ENCODE assay signal across 9 cellular contexts in genomic region chr12:130916251-130916911, GRCh38. TPM values are rescaled to one million over a fixed set of nuclear protein-coding genes. Genes with fewer than 3 reads are reported as not detected.
DNase-seq lines count a peak whose midpoint lies in the region; ATAC-seq and TF ChIP-seq lines count a peak whose summit lies in the region.
"Had no signal": no experiment of that assay in that cellular context is flagged by ENCODE, and none has a peak within 500 bp of the region (broad histone marks: within the 10 kb centered on the region; RNA-seq: fewer than 3 reads in every experiment).

No MANE protein-coding gene starts in this region.

- TF ChIP-seq CTCF in BE2C (IDR thresholded peaks at IDR 0.05; ENCODE audit: low read depth, low read length) = peak; percentile 99
- TF ChIP-seq CTCF in prostate gland (IDR thresholded peaks at IDR 0.05) = peak; percentile 43 to 93 (median 76)

- H3K27ac ChIP-seq in prostate gland = no peak overlapping the region

- H3K27me3 Mint-ChIP-seq in activated naive CD8-positive, alpha-beta T cell treated with anti-CD3 and anti-CD28 coated beads, Interleukin-2, amount 10 ng/mL, durations not matched to agents 7 days and 5 days = peaks cover 55% of the 10 kb centered on the region

- no peak overlapping the region for H3K27ac Mint-ChIP-seq in activated naive CD8-positive, alpha-beta T cell treated with anti-CD3 and anti-CD28 coated beads, Interleukin-2, amount 10 ng/mL, durations not matched to agents 7 days and 5 days
- H3K27ac Mint-ChIP-seq: natural killer cell treated with Interleukin-12 subunit alpha and Interleukin-12 subunit beta and Interleukin-15 and Interleukin-18, amount 100 ng/mL, for 72 hours had no signal

- peak; percentile 72 for DNase-seq in BE2C
- DNase-seq in NCI-H2029 treated with DMSO at 0.1 percent for 48 hours (lab: John Stamatoyannopoulos, UW) = peak; percentile 13
- DNase-seq in activated naive CD8-positive, alpha-beta T cell treated with anti-CD3 and anti-CD28 coated beads, Interleukin-2, amount 10 ng/mL, durations not matched to agents 7 days and 5 days = peak; percentile 34
- peak; percentile 67 for DNase-seq in left cardiac atrium
- DNase-seq in prostate gland (ENCODE audit: low spot score) = no peak
- no peak for DNase-seq in effector CD4-positive, alpha-beta T cell

- no peaks in the 10 kb centered on the region for H3K36me3 Mint-ChIP-seq in activated naive CD8-positive, alpha-beta T cell treated with anti-CD3 and anti-CD28 coated beads, Interleukin-2, amount 10 ng/mL, durations not matched to agents 7 days and 5 days

- H3K4me3 ChIP-seq in BE2C (ENCODE audit: low read depth, low read length) (peak overlapping the region; percentile 22), prostate gland (no peak overlapping the region)

- no peak overlapping the region for H3K4me3 Mint-ChIP-seq in activated naive CD8-positive, alpha-beta T cell treated with anti-CD3 and anti-CD28 coated beads, Interleukin-2, amount 10 ng/mL, durations not matched to agents 7 days and 5 days
- H3K4me3 Mint-ChIP-seq: natural killer cell treated with Interleukin-12 subunit alpha and Interleukin-12 subunit beta and Interleukin-15 and Interleukin-18, amount 100 ng/mL, for 72 hours had no signal

- no peak for TF ChIP-seq POLR2A in prostate gland (IDR thresholded peaks at IDR 0.05)

- peak; percentile 66 for ATAC-seq in GM18868 (IDR thresholded peaks at IDR 0.05; ENCODE audit: unreplicated experiment)
- ATAC-seq in activated naive CD8-positive, alpha-beta T cell treated with anti-CD3 and anti-CD28 coated beads, Interleukin-2, amount 10 ng/mL, durations not matched to agents 7 days and 5 days (ENCODE audit: low read depth) = no peak
- ATAC-seq in left cardiac atrium = peak; percentile 66 to 86
- ATAC-seq in HG02763 (IDR thresholded peaks at IDR 0.05; ENCODE audit: unreplicated experiment) = no peak

- H3K27me3 ChIP-seq in BE2C (peaks cover 34% of the 10 kb centered on the region), prostate gland (replicated peaks; ENCODE audit: insufficient read depth) (no peaks in the 10 kb centered on the region)

- H3K4me1 Mint-ChIP-seq in activated naive CD8-positive, alpha-beta T cell treated with anti-CD3 and anti-CD28 coated beads, Interleukin-2, amount 10 ng/mL, durations not matched to agents 7 days and 5 days = peaks cover 1% of the 10 kb centered on the region

- no peaks in the 10 kb centered on the region for H3K36me3 ChIP-seq in BE2C
- no peaks in the 10 kb centered on the region for H3K36me3 ChIP-seq in prostate gland

- POLR2A ChIA-PET in activated naive CD8-positive, alpha-beta T cell treated with anti-CD3 and anti-CD28 coated beads, Interleukin-2, amount 10 ng/mL, durations not matched to agents 7 days and 5 days (lab: Charles Lee) = no interaction called here

- WGBS in prostate gland = 6% methylated on average over 36 of the region's 36 CpGs

- H3K4me1 ChIP-seq in BE2C (no peaks in the 10 kb centered on the region), prostate gland (replicated peaks) (no peaks in the 10 kb centered on the region)

- intact Hi-C loops in left cardiac atrium (cut with DNase I) (loop anchor here (2.0 to 10.0 kb wide), 3 partner anchors 216 to 538 kb away; no protein-coding TSS in a partner anchor), prostate gland (cut with DNase I) (loop anchor here (2.0 to 5.0 kb wide), 4 partner anchors 36 to 914 kb away; partner anchors contain the start of gene ADGRD1)

- H3K9me3 ChIP-seq in BE2C = no peaks in the 10 kb centered on the region
- no peaks in the 10 kb centered on the region for H3K9me3 ChIP-seq in prostate gland

- peaks cover 4% of the 10 kb centered on the region for H3K9me3 Mint-ChIP-seq in activated naive CD8-positive, alpha-beta T cell treated with anti-CD3 and anti-CD28 coated beads, Interleukin-2, amount 10 ng/mL, durations not matched to agents 7 days and 5 days
- H3K9me3 Mint-ChIP-seq: natural killer cell treated with Interleukin-12 subunit alpha and Interleukin-12 subunit beta and Interleukin-15 and Interleukin-18, amount 100 ng/mL, for 72 hours had no signal

RNA-seq across cellular contexts. Expression of gene ADGRD1, which starts 37.3 kb away (rescaled TPM):
- polyA plus RNA-seq in BE2C (2012; ENCODE audit: insufficient read depth, insufficient read length, low read depth) = 4.2 TPM
- not detected for total RNA-seq in activated naive CD8-positive, alpha-beta T cell treated with anti-CD3 and anti-CD28 coated beads, Interleukin-2, amount 10 ng/mL, durations not matched to agents 7 days and 5 days
- total RNA-seq in left cardiac atrium (100 to 1,000 TPM; 143 to 254 TPM), prostate gland (10 to 100 TPM in 1 of 2 donors, 1 to 10 TPM in 1; 4.3 to 20.9 TPM)
- total RNA-seq: natural killer cell treated with Interleukin-12 subunit alpha and Interleukin-12 subunit beta and Interleukin-15 and Interleukin-18, amount 100 ng/mL, for 72 hours had no signal

RNA-seq across cellular contexts. Expression of gene RAN, which starts 44.5 kb away (rescaled TPM):
- polyA plus RNA-seq in BE2C (2012; ENCODE audit: insufficient read depth, insufficient read length, low read depth) = 1,240 TPM
- 100 to 1,000 TPM; 798 to 821 TPM for total RNA-seq in activated naive CD8-positive, alpha-beta T cell treated with anti-CD3 and anti-CD28 coated beads, Interleukin-2, amount 10 ng/mL, durations not matched to agents 7 days and 5 days
- total RNA-seq in left cardiac atrium = 100 to 1,000 TPM; 306 to 467 TPM
- total RNA-seq in prostate gland = 100 to 1,000 TPM; 131 to 220 TPM

Comparison
In these comparisons a context has a peak if more than half of its experiments do, and no peak if none do; other contexts are left out.
1. DNase-seq: peak in BE2C (single experiment), NCI-H2029 treated with DMSO at 0.1 percent for 48 hours (single experiment), activated naive CD8-positive, alpha-beta T cell treated with anti-CD3 and anti-CD28 coated beads, Interleukin-2, amount 10 ng/mL, durations not matched to agents 7 days and 5 days (single experiment) and left cardiac atrium (single experiment); none in prostate gland (single experiment) and effector CD4-positive, alpha-beta T cell (single experiment).
2. ATAC-seq: peak in GM18868 (single experiment) and left cardiac atrium (2 of 2); none in activated naive CD8-positive, alpha-beta T cell treated with anti-CD3 and anti-CD28 coated beads, Interleukin-2, amount 10 ng/mL, durations not matched to agents 7 days and 5 days (single experiment) and HG02763 (single experiment).
3. RNA of gene ADGRD1, which starts 37.3 kb away (total RNA-seq): 143 to 254 TPM in left cardiac atrium; 4.3 to 20.9 TPM in prostate gland and not detected in activated naive CD8-positive, alpha-beta T cell treated with anti-CD3 and anti-CD28 coated beads, Interleukin-2, amount 10 ng/mL, durations not matched to agents 7 days and 5 days; every median in the first group is over 4 times any median in the second.